Comparison of ENCODE assay signal across 1 cellular context in the genomic region with DNA sequence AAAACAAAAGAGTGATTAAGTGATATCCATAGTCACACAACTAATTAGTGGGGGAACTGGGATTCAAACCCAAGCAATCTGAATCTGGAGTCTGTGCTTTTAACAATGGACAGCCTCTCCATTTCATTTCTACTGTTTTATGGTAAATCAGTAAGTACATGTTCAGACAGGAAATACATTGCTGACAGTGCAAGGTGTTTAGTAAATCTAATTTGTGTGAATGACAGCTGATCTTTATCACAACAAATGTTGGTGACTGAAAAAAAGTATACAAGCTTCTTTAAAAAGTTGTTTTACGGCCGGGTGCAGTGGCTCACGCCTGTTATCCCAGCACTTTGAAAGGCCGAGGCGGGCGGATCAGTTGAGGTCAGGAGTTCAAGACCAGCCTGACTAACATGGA.
TF ChIP-seq lines count a peak whose summit lies in the region.

No MANE protein-coding gene starts in this region.

TF ChIP-seq in K562, 482 proteins besides CTCF, POLR2A, EP300 and RAD21:
- TF ChIP-seq UBTF (IDR thresholded peaks at IDR 0.05; ENCODE audit: borderline replicate concordance in 1 of 2, low read depth in 2 of 2, low read length in 2 of 2) (no peak), MLLT1 (IDR thresholded peaks at IDR 0.05) (no peak), ZNF133 (CRISPR knock-in tag; IDR thresholded peaks at IDR 0.05) (no peak), PKNOX1 (IDR thresholded peaks at IDR 0.05) (0 out of 2 replicates have a peak, but pooled peaks have one; percentile 34), POLR2AphosphoS5 (IDR thresholded peaks at IDR 0.05; ENCODE audit: control insufficient read depth, insufficient read depth, low read depth, low read length) (no peak)
